21 cellular contexts compared by ENCODE assay signal in the genomic region with DNA sequence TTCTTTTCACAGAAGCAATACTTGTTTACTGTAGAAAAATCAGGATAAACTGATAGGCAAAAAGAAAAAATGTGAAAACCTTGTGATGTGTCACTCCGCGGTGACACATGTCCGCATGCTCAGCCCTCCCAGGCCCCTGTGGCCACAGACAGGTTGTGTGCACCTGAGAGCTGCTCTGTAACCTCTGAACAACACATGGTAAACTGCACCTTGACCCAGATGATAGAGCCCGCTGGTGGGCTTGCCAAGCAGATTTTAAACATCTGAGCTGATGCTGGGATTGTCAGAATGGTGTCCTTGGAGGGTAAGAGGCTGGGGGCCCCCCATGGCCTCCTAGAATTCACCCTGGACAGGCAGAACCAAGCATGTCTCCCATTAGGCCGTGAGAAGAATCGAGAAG. TPM values are rescaled to one million over a fixed set of nuclear protein-coding genes. Genes with fewer than 3 reads are reported as not detected.
A peak's percentile ranks its signal among the peaks of the same experiment; 100 is the strongest.
DNase-seq lines count a peak whose midpoint lies in the region; ATAC-seq and TF ChIP-seq lines count a peak whose summit lies in the region.
"Had no signal": no experiment of that assay in that cellular context is flagged by ENCODE, and none has a peak within 500 bp of the region (broad histone marks: within the 10 kb centered on the region; RNA-seq: fewer than 3 reads in every experiment).

No MANE protein-coding gene starts in this region.

- no peak for TF ChIP-seq POLR2A in heart left ventricle (IDR thresholded peaks at IDR 0.05)

- H3K4me1 ChIP-seq in heart left ventricle, result peaks cover 0 to 37% (median 24%) of the 10 kb centered on the region in 12 donors

- WGBS in heart left ventricle, 4 donors, result 90 to 98% (median 94%) methylated on average over 6 of the region's 6 CpGs

- no peaks in the 10 kb centered on the region for H3K9me3 Mint-ChIP-seq in stimulated activated effector memory CD8-positive, alpha-beta T cell treated with anti-CD3 and anti-CD28 coated beads, Interleukin-12 subunit alpha, Interleukin-12 subunit beta, amount 100 ng/mL, for 72 hours
- H3K9me3 Mint-ChIP-seq in natural killer cell treated with Interleukin-12 subunit alpha and Interleukin-12 subunit beta and Interleukin-15 and Interleukin-18, amount 100 ng/mL, for 72 hours, result no peaks in the 10 kb centered on the region
- H3K9me3 Mint-ChIP-seq: activated CD4-positive, alpha-beta T cell treated with anti-CD3 and anti-CD28 coated beads, Interleukin-2, amount 10 ng/mL, durations not matched to agents 24 days and 14 days; activated naive CD4-positive, alpha-beta T cell treated with anti-CD3 and anti-CD28 coated beads for 36 hours; CD4-positive, alpha-beta memory T cell; naive B cell; type B pancreatic cell had no signal

- no peaks in the 10 kb centered on the region for H3K27me3 ChIP-seq in heart left ventricle

- ATAC-seq in heart left ventricle, result no peak
- ATAC-seq in left cardiac atrium, result no peak
- ATAC-seq in stimulated activated effector memory CD8-positive, alpha-beta T cell treated with anti-CD3 and anti-CD28 coated beads, Interleukin-12 subunit alpha, Interleukin-12 subunit beta, amount 100 ng/mL, for 72 hours, result no peak
- ATAC-seq in natural killer cell treated with Interleukin-12 subunit alpha and Interleukin-12 subunit beta and Interleukin-15 and Interleukin-18, amount 100 ng/mL, for 72 hours, result no peak

- no peak overlapping the region for H3K4me3 Mint-ChIP-seq in stimulated activated effector memory CD8-positive, alpha-beta T cell treated with anti-CD3 and anti-CD28 coated beads, Interleukin-12 subunit alpha, Interleukin-12 subunit beta, amount 100 ng/mL, for 72 hours
- no peak overlapping the region for H3K4me3 Mint-ChIP-seq in natural killer cell treated with Interleukin-12 subunit alpha and Interleukin-12 subunit beta and Interleukin-15 and Interleukin-18, amount 100 ng/mL, for 72 hours
- H3K4me3 Mint-ChIP-seq: activated CD4-positive, alpha-beta T cell treated with anti-CD3 and anti-CD28 coated beads, Interleukin-2, amount 10 ng/mL, durations not matched to agents 24 days and 14 days; activated naive CD4-positive, alpha-beta T cell treated with anti-CD3 and anti-CD28 coated beads for 36 hours; CD4-positive, alpha-beta memory T cell; type B pancreatic cell had no signal

- peak overlapping the region; percentile 61 for H3K27ac Mint-ChIP-seq in stimulated activated effector memory CD8-positive, alpha-beta T cell treated with anti-CD3 and anti-CD28 coated beads, Interleukin-12 subunit alpha, Interleukin-12 subunit beta, amount 100 ng/mL, for 72 hours
- no peak overlapping the region for H3K27ac Mint-ChIP-seq in natural killer cell treated with Interleukin-12 subunit alpha and Interleukin-12 subunit beta and Interleukin-15 and Interleukin-18, amount 100 ng/mL, for 72 hours
- H3K27ac Mint-ChIP-seq: activated CD4-positive, alpha-beta T cell treated with anti-CD3 and anti-CD28 coated beads, Interleukin-2, amount 10 ng/mL, durations not matched to agents 24 days and 14 days; activated naive CD4-positive, alpha-beta T cell treated with anti-CD3 and anti-CD28 coated beads for 36 hours; type B pancreatic cell had no signal

- peaks cover 5% of the 10 kb centered on the region for H3K4me1 Mint-ChIP-seq in stimulated activated effector memory CD8-positive, alpha-beta T cell treated with anti-CD3 and anti-CD28 coated beads, Interleukin-12 subunit alpha, Interleukin-12 subunit beta, amount 100 ng/mL, for 72 hours
- peaks cover 2 to 9% of the 10 kb centered on the region in 2 donors for H3K4me1 Mint-ChIP-seq in natural killer cell treated with Interleukin-12 subunit alpha and Interleukin-12 subunit beta and Interleukin-15 and Interleukin-18, amount 100 ng/mL, for 72 hours (ENCODE audit: low read depth in 2 of 2)

- H3K36me3 ChIP-seq in heart left ventricle, result peaks cover 0 to 20% (median 15%) of the 10 kb centered on the region in 9 donors

- H3K36me3 Mint-ChIP-seq in stimulated activated effector memory CD8-positive, alpha-beta T cell treated with anti-CD3 and anti-CD28 coated beads, Interleukin-12 subunit alpha, Interleukin-12 subunit beta, amount 100 ng/mL, for 72 hours, result peaks cover 19% of the 10 kb centered on the region
- no peaks in the 10 kb centered on the region for H3K36me3 Mint-ChIP-seq in natural killer cell treated with Interleukin-12 subunit alpha and Interleukin-12 subunit beta and Interleukin-15 and Interleukin-18, amount 100 ng/mL, for 72 hours

- H3K27ac ChIP-seq in heart left ventricle, result peak overlapping the region in 11 of 12 donors; percentile 29 to 95 (median 64)
- H3K27ac ChIP-seq: SK-N-MC had no signal

- H3K4me3 ChIP-seq in heart left ventricle, result no peak overlapping the region
- H3K4me3 ChIP-seq: lung, SK-N-MC had no signal

- H3K27me3 Mint-ChIP-seq in natural killer cell treated with Interleukin-12 subunit alpha and Interleukin-12 subunit beta and Interleukin-15 and Interleukin-18, amount 100 ng/mL, for 72 hours, result no peaks in the 10 kb centered on the region
- H3K27me3 Mint-ChIP-seq: activated CD4-positive, alpha-beta T cell treated with anti-CD3 and anti-CD28 coated beads, Interleukin-2, amount 10 ng/mL, durations not matched to agents 24 days and 14 days; CD4-positive, alpha-beta memory T cell; naive B cell; type B pancreatic cell had no signal

- intact Hi-C loops in heart left ventricle (cut with DNase I), result no loop called here
- intact Hi-C loops in left cardiac atrium (cut with DNase I), result no loop called here

- H3K9me3 ChIP-seq in heart left ventricle, result no peaks in the 10 kb centered on the region

- DNase-seq in heart left ventricle, result no peak
- no peak for DNase-seq in left cardiac atrium
- DNase-seq in islet precursor cell, result peak; percentile 30
- no peak for DNase-seq in stimulated activated effector memory CD8-positive, alpha-beta T cell treated with anti-CD3 and anti-CD28 coated beads, Interleukin-12 subunit alpha, Interleukin-12 subunit beta, amount 100 ng/mL, for 72 hours (ENCODE audit: low spot score in 2 of 2)
- no peak for DNase-seq in natural killer cell treated with Interleukin-12 subunit alpha and Interleukin-12 subunit beta and Interleukin-15 and Interleukin-18, amount 100 ng/mL, for 72 hours (ENCODE audit: low spot score)
- DNase-seq in NK-92 treated with Interleukin-12 subunit alpha and Interleukin-12 subunit beta, amount 100 ng/mL, for 24 hours (lab: John Stamatoyannopoulos, UW), result no peak
- no peak for DNase-seq in NCI-H510A treated with DMSO at 0.1 percent for 48 hours (lab: John Stamatoyannopoulos, UW)
- no peak for DNase-seq in DMS153 treated with DMSO at 0.1 percent for 48 hours (lab: John Stamatoyannopoulos, UW; ENCODE audit: unreplicated experiment)
- DNase-seq: activated CD4-positive, alpha-beta T cell treated with anti-CD3 and anti-CD28 coated beads, Interleukin-2, amount 10 ng/mL, durations not matched to agents 24 days and 14 days; activated naive CD4-positive, alpha-beta T cell treated with anti-CD3 and anti-CD28 coated beads for 36 hours; activated T-cell treated with anti-CD3 and anti-CD28 coated beads for 4 hours; CD4-positive, alpha-beta memory T cell; central memory CD4-positive, alpha-beta T cell; DND-41; naive B cell; NCI-H1694; NCI-H446 treated with DMSO at 0.1 percent for 48 hours; stimulated activated CD4-positive, alpha-beta T cell treated with anti-CD3 and anti-CD28 coated beads, Interleukin-1b, Interleukin-23, amount 100 ng/mL, for 48 hours had no signal

- TF ChIP-seq CTCF in heart left ventricle (IDR thresholded peaks at IDR 0.05), result no peak

RNA-seq across cellular contexts. Expression of a gene that starts 33.8 kb away (rescaled TPM):
- total RNA-seq in heart left ventricle (10 to 100 TPM in 7 of 9 donors, 1 to 10 TPM in 2; 4.8 to 13.1 (median 12.1) TPM), left cardiac atrium (10 to 100 TPM in 1 of 2 donors, 1 to 10 TPM in 1; 9.1 to 13.3 TPM)
- 10 to 100 TPM in 1 of 2 donors, 1 to 10 TPM in 1; 3.9 to 13.9 TPM for polyA plus RNA-seq in heart left ventricle
- 1 to 10 TPM; 2.2 to 3.5 TPM for total RNA-seq in natural killer cell treated with Interleukin-12 subunit alpha and Interleukin-12 subunit beta and Interleukin-15 and Interleukin-18, amount 100 ng/mL, for 72 hours
